Comparison of ENCODE assay signal across 32 cellular contexts in the genomic region with DNA sequence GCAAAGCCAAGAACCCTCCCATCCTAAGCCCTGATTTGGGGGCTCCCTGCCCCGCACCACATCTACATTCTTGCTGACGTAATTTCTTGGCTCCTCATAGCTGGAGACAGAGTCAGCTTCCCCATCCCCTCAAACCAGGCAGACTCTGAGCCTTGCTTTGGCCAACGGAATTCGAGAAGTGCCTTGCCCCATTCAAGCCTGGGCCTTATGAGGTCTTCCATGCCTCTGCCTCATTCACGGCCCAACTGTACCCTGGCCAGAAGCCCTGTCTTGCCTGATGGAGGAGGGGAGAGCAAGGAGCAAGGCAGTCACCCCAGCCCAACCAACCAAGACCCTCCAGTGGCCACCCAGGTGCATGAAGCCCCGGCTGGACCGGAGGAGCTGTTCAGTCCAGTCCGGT.
A peak's percentile ranks its signal among the peaks of the same experiment; 100 is the strongest.
DNase-seq lines count a peak whose midpoint lies in the region; ATAC-seq, FAIRE-seq and TF ChIP-seq lines count a peak whose summit lies in the region.
"Had no signal": no experiment of that assay in that cellular context is flagged by ENCODE, and none has a peak within 500 bp of the region (broad histone marks: within the 10 kb centered on the region; RNA-seq: fewer than 3 reads in every experiment).

No MANE protein-coding gene starts in this region.

- no peaks in the 10 kb centered on the region for H4K20me1 ChIP-seq in H1 (replicated peaks in 1 of 2; ENCODE audit: control insufficient read depth in 1 of 2, insufficient read depth in 2 of 2, low read length in 2 of 2)
- H4K20me1 ChIP-seq: BLaER1; BLaER1 treated with 17β-estradiol and CSF1 and Interleukin-3, amounts not matched to agents 10 nM and 100 nM had no signal

- H3K14ac ChIP-seq in H1 (ENCODE audit: insufficient read length) (no peak overlapping the region), neuronal stem cell (ENCODE audit: low read length) (peak overlapping the region; percentile 83)

- no peak overlapping the region for H3K4ac ChIP-seq in H1 (replicated peaks; ENCODE audit: insufficient read length, low read depth, low read length)
- no peak overlapping the region for H3K4ac ChIP-seq in neuronal stem cell (ENCODE audit: low read length)

- ATAC-seq in upper lobe of right lung: no peak
- ATAC-seq: A549; CD8-positive, alpha-beta T cell had no signal

- H2AK5ac ChIP-seq in H1 (ENCODE audit: low read depth, low read length) (no peak overlapping the region), neuronal stem cell (ENCODE audit: low read depth, low read length) (no peak overlapping the region)

- 0 out of 2 replicates have a peak overlapping the region, but pooled peaks have one; percentile 25 for H2BK20ac ChIP-seq in H1 (ENCODE audit: low read length)

- H4K8ac ChIP-seq in H1 (ENCODE audit: extremely low read depth, insufficient read depth, low read length): no peak overlapping the region
- H4K8ac ChIP-seq in neuronal stem cell (ENCODE audit: low read depth, low read length): no peak overlapping the region

- POLR2A ChIA-PET in H1 (lab: Charles Lee; ENCODE audit: partially characterized antibody): interaction anchor here (0.7 kb wide), 1 partner anchor 123 kb away, joined by 3 read pairs; no protein-coding TSS in a partner anchor

- TF ChIP-seq POLR2A in H1 (IDR thresholded peaks at IDR 0.05; ENCODE audit: control extremely low read depth in 1 of 2, low read depth in 2 of 2, low read length in 2 of 2): no peak

- H3K18ac ChIP-seq in H1 (ENCODE audit: extremely low read depth, low read length) (no peak overlapping the region), neuronal stem cell (ENCODE audit: low read length) (peak overlapping the region; percentile 16)

- no peak overlapping the region for H2AFZ ChIP-seq in H1 (ENCODE audit: low read length)
- no peak overlapping the region for H2AFZ ChIP-seq in neuronal stem cell (ENCODE audit: low read length)

- DNase-seq in H1 (ENCODE audit: low read depth in 1 of 2, low spot score in 2 of 2) (no peak), neuronal stem cell (ENCODE audit: low spot score) (no peak), upper lobe of right lung (peak; percentile 31), GM19239 (ENCODE audit: insufficient read length, low spot score) (no peak), SIG-M5 treated with dmso at 0.1 percent for 504 hours (lab: John Stamatoyannopoulos, UW; ENCODE audit: unreplicated experiment) (no peak), DMS79 (lab: John Stamatoyannopoulos, UW) (no peak)
- DNase-seq: 8988T; ACHN; AML-193; BE2C; C1 segment of cervical spinal cord; Caco-2; Calu3; CD4-positive, alpha-beta memory T cell; CD4-positive, alpha-beta T cell; CD4-positive, CD25-positive, alpha-beta regulatory T cell; CD8-positive, alpha-beta memory T cell; CD8-positive, alpha-beta T cell; COR-L47; DMS 273 treated with DMSO at 0.1 percent for 48 hours; DMS153; DMS53; DMS79 treated with DMSO at 0.1 percent for 48 hours; DND-41; EL had no signal

- H2BK5ac ChIP-seq in H1 (ENCODE audit: low read depth, low read length) (no peak overlapping the region), neuronal stem cell (ENCODE audit: low read length) (peak overlapping the region; percentile 15)

- no peak for TF ChIP-seq RAD21 in H1 (IDR thresholded peaks at IDR 0.05 in 1 of 2, conservative IDR thresholded peaks at IDR 0.05 in 1 of 2; ENCODE audit: low read depth in 2 of 2, low read length in 2 of 2)

- H3K27me3 ChIP-seq in H1 (replicated peaks in 1 of 4; ENCODE audit: control insufficient read depth in 3 of 4, extremely low read depth in 1 of 4, insufficient read depth in 3 of 4, low read length in 3 of 4) (no peaks in the 10 kb centered on the region), neuronal stem cell (ENCODE audit: control insufficient read depth in 3 of 3, insufficient read depth in 3 of 3, low read depth in 1 of 3, low read length in 3 of 3) (no peaks in the 10 kb centered on the region), upper lobe of right lung (no peaks in the 10 kb centered on the region)
- H3K27me3 ChIP-seq: BE2C; BLaER1; BLaER1 treated with 17β-estradiol and CSF1 and Interleukin-3, amounts not matched to agents 10 nM and 100 nM had no signal

- no peaks in the 10 kb centered on the region for H3K79me2 ChIP-seq in H1 (ENCODE audit: control insufficient read depth in 1 of 2, insufficient read depth in 2 of 2, low read length in 2 of 2)

- H3K9me3 ChIP-seq in H1 (ENCODE audit: insufficient read depth in 2 of 2, low read depth in 1 of 2, low read length in 1 of 2) (no peaks in the 10 kb centered on the region), neuronal stem cell (replicated peaks in 1 of 2; ENCODE audit: control insufficient read depth in 2 of 2, insufficient read depth in 1 of 2, low read depth in 1 of 2, low read length in 2 of 2) (no peaks in the 10 kb centered on the region), upper lobe of right lung (no peaks in the 10 kb centered on the region)
- H3K9me3 ChIP-seq: A549, BLaER1, Caco-2 had no signal

- no peak overlapping the region for H2BK15ac ChIP-seq in H1 (ENCODE audit: low read length)
- no peak overlapping the region for H2BK15ac ChIP-seq in neuronal stem cell (ENCODE audit: low read length)

- TF ChIP-seq EP300 in H1 (IDR thresholded peaks at IDR 0.05; ENCODE audit: borderline replicate concordance in 1 of 2, low read depth in 2 of 2, low read length in 2 of 2): no peak

- H3K23ac ChIP-seq in H1 (ENCODE audit: insufficient read length): no peak overlapping the region
- H3K23ac ChIP-seq in neuronal stem cell (ENCODE audit: low read depth, low read length, poor library complexity): no peak overlapping the region

- H3K4me3 ChIP-seq in H1 (ENCODE audit: extremely low read depth in 1 of 4, insufficient read depth in 2 of 4, low read depth in 3 of 4, low read length in 4 of 4) (no peak overlapping the region), neuronal stem cell (ENCODE audit: low read length in 2 of 2) (no peak overlapping the region), upper lobe of right lung (no peak overlapping the region)
- H3K4me3 ChIP-seq: A549; BLaER1; BLaER1 treated with 17β-estradiol and CSF1 and Interleukin-3, amounts not matched to agents 10 nM and 100 nM had no signal

- WGBS in H1 (ENCODE audit: extremely low coverage in 1 of 2, insufficient coverage in 1 of 2, insufficient read length in 1 of 2, insufficient replicate concordance in 2 of 2, low coverage in 1 of 2, low lambda C conversion rate in 2 of 2, missing lambda C conversion rate in 1 of 2), 2 experiments: 86% methylated on average over 8 of the region's 8 CpGs; no CpG with 5 or more reads in 1 of the 2 experiments
- no CpG with 5 or more reads among the region's 8 CpGs for WGBS in neuronal stem cell (ENCODE audit: extremely low coverage in 2 of 2, insufficient read length in 2 of 2, insufficient replicate concordance in 1 of 2), 2 donors

- H2BK120ac ChIP-seq in H1 (replicated peaks; ENCODE audit: low read depth, low read length): no peak overlapping the region
- no peak overlapping the region for H2BK120ac ChIP-seq in neuronal stem cell (ENCODE audit: low read depth, low read length)

- intact Hi-C loops in upper lobe of right lung (cut with DNase I): no loop called here

- no peak overlapping the region for H3K4me2 ChIP-seq in H1 (ENCODE audit: insufficient read depth in 1 of 2, low read depth in 2 of 2, low read length in 2 of 2)
- H3K4me2 ChIP-seq in neuronal stem cell (ENCODE audit: insufficient read depth, low read length, poor library complexity, severe bottlenecking): no peak overlapping the region
- H3K4me2 ChIP-seq: A549; BLaER1; BLaER1 treated with 17β-estradiol and CSF1 and Interleukin-3, amounts not matched to agents 10 nM and 100 nM had no signal

- H3K23me2 ChIP-seq in H1 (ENCODE audit: low read depth, low read length): no peaks in the 10 kb centered on the region

- FAIRE-seq in H1 (lab: Jason Lieb, UNC) (no peak), GM19239 (lab: Jason Lieb, UNC) (no peak)
- FAIRE-seq: A204.1, A549, D721Med had no signal

- no peak overlapping the region for H4K91ac ChIP-seq in H1 (replicated peaks; ENCODE audit: insufficient read length, low read length)
- no peak overlapping the region for H4K91ac ChIP-seq in neuronal stem cell (ENCODE audit: low read depth, low read length, poor library complexity)

- CTCF ChIA-PET in H1 (lab: Charles Lee; ENCODE audit: partially characterized antibody): interaction anchor here (0.8 kb wide), 1 partner anchor 105 kb away, joined by 3 read pairs; no protein-coding TSS in a partner anchor

- no peaks in the 10 kb centered on the region for H3K79me1 ChIP-seq in H1 (ENCODE audit: low read depth, low read length)
- no peaks in the 10 kb centered on the region for H3K79me1 ChIP-seq in neuronal stem cell (ENCODE audit: low read depth, low read length)

- H3K27ac ChIP-seq in H1 (ENCODE audit: low read depth, low read length): no peak overlapping the region
- no peak overlapping the region for H3K27ac ChIP-seq in neuronal stem cell (replicated peaks; ENCODE audit: low read length)
- H3K27ac ChIP-seq in upper lobe of right lung: no peak overlapping the region
- H3K27ac ChIP-seq: 22Rv1; A549; BLaER1; BLaER1 treated with 17β-estradiol and CSF1 and Interleukin-3, amounts not matched to agents 10 nM and 100 nM; C4-2B had no signal

- H3K9ac ChIP-seq in H1 (replicated peaks in 1 of 4; ENCODE audit: extremely low read depth in 1 of 4, low read depth in 3 of 4, low read length in 3 of 4) (no peak overlapping the region), neuronal stem cell (ENCODE audit: low read depth, low read length, poor library complexity) (no peak overlapping the region)
- H3K9ac ChIP-seq: BLaER1; BLaER1 treated with 17β-estradiol and CSF1 and Interleukin-3, amounts not matched to agents 10 nM and 100 nM had no signal

- H3K36me3 ChIP-seq in H1 (ENCODE audit: control insufficient read depth in 2 of 4, insufficient read depth in 4 of 4, low read length in 3 of 4) (no peaks in the 10 kb centered on the region), neuronal stem cell (replicated peaks in 1 of 2; ENCODE audit: control insufficient read depth in 2 of 2, insufficient read depth in 2 of 2, low read length in 2 of 2) (no peaks in the 10 kb centered on the region), upper lobe of right lung (no peaks in the 10 kb centered on the region)
- H3K36me3 ChIP-seq: BLaER1; BLaER1 treated with 17β-estradiol and CSF1 and Interleukin-3, amounts not matched to agents 10 nM and 100 nM had no signal

- TF ChIP-seq CTCF in H1 (IDR thresholded peaks at IDR 0.05; ENCODE audit: control extremely low read depth in 1 of 3, insufficient read depth in 1 of 3, low read depth in 1 of 3, low read length in 3 of 3): no peak
- TF ChIP-seq CTCF in upper lobe of right lung (IDR thresholded peaks at IDR 0.05): no peak

- no peak overlapping the region for H3K56ac ChIP-seq in H1 (replicated peaks; ENCODE audit: insufficient read length, low read depth, low read length)

- no peak overlapping the region for H4K5ac ChIP-seq in H1 (ENCODE audit: insufficient read length, low read depth, low read length)

- H2BK12ac ChIP-seq in H1 (ENCODE audit: low read depth, low read length): no peak overlapping the region
- no peak overlapping the region for H2BK12ac ChIP-seq in neuronal stem cell (ENCODE audit: low read length)

- H3K4me1 ChIP-seq in H1 (replicated peaks in 1 of 4; ENCODE audit: control insufficient read depth in 3 of 4, insufficient read depth in 4 of 4, low read length in 3 of 4) (no peaks in the 10 kb centered on the region), neuronal stem cell (ENCODE audit: control insufficient read depth in 2 of 2, insufficient read depth in 1 of 2, low read depth in 1 of 2, low read length in 2 of 2) (peaks cover 0 to 9% of the 10 kb centered on the region in 2 donors), upper lobe of right lung (no peaks in the 10 kb centered on the region)
- H3K4me1 ChIP-seq: A549; BLaER1; BLaER1 treated with 17β-estradiol and CSF1 and Interleukin-3, amounts not matched to agents 10 nM and 100 nM; Caco-2 had no signal
